9 cellular contexts compared by ENCODE assay signal in the genomic region with DNA sequence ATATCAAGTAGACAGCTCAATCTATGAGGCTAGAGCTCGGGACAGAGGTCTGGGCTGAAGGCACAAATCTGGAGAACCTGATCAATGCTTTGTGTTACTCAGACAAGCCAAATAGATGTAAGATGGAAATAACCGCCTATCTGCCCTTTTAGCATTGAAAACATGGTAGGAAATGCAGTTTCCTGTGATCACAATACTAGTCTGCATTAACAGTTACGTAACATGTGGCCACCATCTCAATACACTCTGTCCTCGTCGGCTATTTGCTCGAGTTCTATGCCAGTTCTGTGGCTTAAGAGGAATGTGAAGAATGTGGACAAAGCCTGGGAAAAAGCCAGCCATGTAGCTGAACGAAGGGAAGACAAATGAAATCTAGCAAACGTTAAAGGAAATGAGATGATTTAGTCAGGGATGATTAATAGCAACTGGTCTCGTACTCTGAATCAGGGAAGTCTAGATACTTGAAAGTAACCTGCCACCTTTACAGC.
DNase-seq lines count a peak whose midpoint lies in the region; ATAC-seq lines count a peak whose summit lies in the region.
"Had no signal": no experiment of that assay in that cellular context is flagged by ENCODE, and none has a peak within 500 bp of the region (broad histone marks: within the 10 kb centered on the region; RNA-seq: fewer than 3 reads in every experiment).

No MANE protein-coding gene starts in this region.

- H3K79me2 ChIP-seq in trophoblast cell (ENCODE audit: control insufficient read depth, insufficient read depth, low read length, poor library complexity), result peaks cover 1% of the 10 kb centered on the region

- H3K36me3 ChIP-seq in trophoblast cell (ENCODE audit: control insufficient read depth in 1 of 2, insufficient read depth in 2 of 2, low read length in 2 of 2), result no peaks in the 10 kb centered on the region
- H3K36me3 ChIP-seq: neutrophil had no signal

- no peak overlapping the region for H4K12ac ChIP-seq in trophoblast cell (ENCODE audit: low read depth, low read length)

- ATAC-seq in HG03457 (IDR thresholded peaks at IDR 0.05; ENCODE audit: unreplicated experiment), result no peak

- H2BK12ac ChIP-seq in trophoblast cell (ENCODE audit: low read length), result no peak overlapping the region

- no peak overlapping the region for H2BK120ac ChIP-seq in trophoblast cell (ENCODE audit: insufficient read depth, low read length, poor library complexity)

- no peak overlapping the region for H2BK5ac ChIP-seq in trophoblast cell (ENCODE audit: low read depth, low read length, poor library complexity)

- H3K27me3 Mint-ChIP-seq in activated CD4-positive, alpha-beta memory T cell treated with anti-CD3 and anti-CD28 coated beads, Interleukin-2, amount 10 ng/mL, durations not matched to agents 7 days and 5 days, result peaks cover 8% of the 10 kb centered on the region

- H3K4me3 Mint-ChIP-seq in activated CD4-positive, alpha-beta memory T cell treated with anti-CD3 and anti-CD28 coated beads, Interleukin-2, amount 10 ng/mL, durations not matched to agents 7 days and 5 days, result no peak overlapping the region

- H3K18ac ChIP-seq in trophoblast cell (ENCODE audit: low read length), result no peak overlapping the region

- CTCF ChIA-PET in activated CD4-positive, alpha-beta memory T cell treated with anti-CD3 and anti-CD28 coated beads, Interleukin-2, amount 10 ng/mL, durations not matched to agents 7 days and 5 days (lab: Charles Lee), result no interaction called here

- no peak overlapping the region for H3K4me3 ChIP-seq in trophoblast cell (ENCODE audit: low read depth, low read length)

- H3K4me2 ChIP-seq in trophoblast cell (ENCODE audit: low read length), result no peak overlapping the region

- peaks cover 26% of the 10 kb centered on the region for H3K79me1 ChIP-seq in trophoblast cell (ENCODE audit: low read length)

- no peak overlapping the region for H2AK5ac ChIP-seq in trophoblast cell (ENCODE audit: low read length)

- H3K9me3 Mint-ChIP-seq in activated CD4-positive, alpha-beta memory T cell treated with anti-CD3 and anti-CD28 coated beads, Interleukin-2, amount 10 ng/mL, durations not matched to agents 7 days and 5 days, result no peaks in the 10 kb centered on the region

- H3K27ac Mint-ChIP-seq in activated CD4-positive, alpha-beta memory T cell treated with anti-CD3 and anti-CD28 coated beads, Interleukin-2, amount 10 ng/mL, durations not matched to agents 7 days and 5 days, result no peak overlapping the region

- H3K9ac ChIP-seq in trophoblast cell (ENCODE audit: low read length), result no peak overlapping the region

- peak overlapping the region; percentile 62 for H3K27ac ChIP-seq in trophoblast cell (ENCODE audit: low read depth, low read length)
- H3K27ac ChIP-seq: neutrophil had no signal

- H2AFZ ChIP-seq in trophoblast cell (ENCODE audit: insufficient read depth, low read length, poor library complexity), result no peak overlapping the region

- POLR2A ChIA-PET in activated CD4-positive, alpha-beta memory T cell treated with anti-CD3 and anti-CD28 coated beads, Interleukin-2, amount 10 ng/mL, durations not matched to agents 7 days and 5 days (lab: Charles Lee), result no interaction called here

- no peak overlapping the region for H4K91ac ChIP-seq in trophoblast cell (ENCODE audit: low read depth, low read length)

- H3K14ac ChIP-seq in trophoblast cell (ENCODE audit: low read length), result no peak overlapping the region

- H3K4me1 Mint-ChIP-seq in activated CD4-positive, alpha-beta memory T cell treated with anti-CD3 and anti-CD28 coated beads, Interleukin-2, amount 10 ng/mL, durations not matched to agents 7 days and 5 days, result peaks cover 6% of the 10 kb centered on the region

- no peak overlapping the region for H3K4ac ChIP-seq in trophoblast cell (ENCODE audit: low read depth, low read length)

- H3K9me3 ChIP-seq in trophoblast cell (ENCODE audit: insufficient read depth, low read depth, low read length), result no peaks in the 10 kb centered on the region
- H3K9me3 ChIP-seq: neutrophil had no signal

- H3K4me1 ChIP-seq in trophoblast cell (ENCODE audit: control insufficient read depth in 1 of 2, insufficient read depth in 2 of 2, low read length in 2 of 2), result peaks cover 5 to 12% of the 10 kb centered on the region in 2 experiments

- H3K23ac ChIP-seq in trophoblast cell (ENCODE audit: low read length), result no peak overlapping the region

- H4K8ac ChIP-seq in trophoblast cell (ENCODE audit: low read depth, low read length), result no peak overlapping the region

- peak; percentile 26 for DNase-seq in DMS153 treated with DMSO at 0.1 percent for 48 hours (lab: John Stamatoyannopoulos, UW; ENCODE audit: unreplicated experiment)
- DNase-seq in RKO (ENCODE audit: low spot score), result peak; percentile 93
- peak; percentile 97 for DNase-seq in fibroblast of the conjunctiva (ENCODE audit: low read depth)
- DNase-seq in trophoblast cell, result peak in 1 of 2 donors; percentile 69
- DNase-seq in activated CD8-positive, alpha-beta memory T cell treated with anti-CD3 and anti-CD28 coated beads, Interleukin-2, amount 50 U/mL, for 4 hours, result no peak
- no peak for DNase-seq in activated CD4-positive, alpha-beta memory T cell treated with anti-CD3 and anti-CD28 coated beads, Interleukin-2, amount 10 ng/mL, durations not matched to agents 7 days and 5 days
- DNase-seq in NCI-H2171 treated with DMSO at 0.1 percent for 48 hours (lab: John Stamatoyannopoulos, UW), result no peak

- whole genome bisulfite sequencing in trophoblast cell (ENCODE audit: extremely low coverage, insufficient coverage, insufficient read length), result no CpG with 5 or more reads among the region's 9 CpGs

- no peaks in the 10 kb centered on the region for H3K36me3 Mint-ChIP-seq in activated CD4-positive, alpha-beta memory T cell treated with anti-CD3 and anti-CD28 coated beads, Interleukin-2, amount 10 ng/mL, durations not matched to agents 7 days and 5 days (ENCODE audit: low read depth)

- H3K27me3 ChIP-seq in trophoblast cell (ENCODE audit: insufficient read depth, low read length), result no peaks in the 10 kb centered on the region
- H3K27me3 ChIP-seq: neutrophil had no signal

Comparison
In these comparisons a context has a peak if more than half of its experiments do, and no peak if none do; other contexts are left out.
1. DNase-seq: peak in DMS153 treated with DMSO at 0.1 percent for 48 hours (single experiment), RKO (single experiment) and fibroblast of the conjunctiva (single experiment); none in activated CD8-positive, alpha-beta memory T cell treated with anti-CD3 and anti-CD28 coated beads, Interleukin-2, amount 50 U/mL, for 4 hours (single experiment), activated CD4-positive, alpha-beta memory T cell treated with anti-CD3 and anti-CD28 coated beads, Interleukin-2, amount 10 ng/mL, durations not matched to agents 7 days and 5 days (single experiment) and NCI-H2171 treated with DMSO at 0.1 percent for 48 hours (single experiment).